In the genomic region with DNA sequence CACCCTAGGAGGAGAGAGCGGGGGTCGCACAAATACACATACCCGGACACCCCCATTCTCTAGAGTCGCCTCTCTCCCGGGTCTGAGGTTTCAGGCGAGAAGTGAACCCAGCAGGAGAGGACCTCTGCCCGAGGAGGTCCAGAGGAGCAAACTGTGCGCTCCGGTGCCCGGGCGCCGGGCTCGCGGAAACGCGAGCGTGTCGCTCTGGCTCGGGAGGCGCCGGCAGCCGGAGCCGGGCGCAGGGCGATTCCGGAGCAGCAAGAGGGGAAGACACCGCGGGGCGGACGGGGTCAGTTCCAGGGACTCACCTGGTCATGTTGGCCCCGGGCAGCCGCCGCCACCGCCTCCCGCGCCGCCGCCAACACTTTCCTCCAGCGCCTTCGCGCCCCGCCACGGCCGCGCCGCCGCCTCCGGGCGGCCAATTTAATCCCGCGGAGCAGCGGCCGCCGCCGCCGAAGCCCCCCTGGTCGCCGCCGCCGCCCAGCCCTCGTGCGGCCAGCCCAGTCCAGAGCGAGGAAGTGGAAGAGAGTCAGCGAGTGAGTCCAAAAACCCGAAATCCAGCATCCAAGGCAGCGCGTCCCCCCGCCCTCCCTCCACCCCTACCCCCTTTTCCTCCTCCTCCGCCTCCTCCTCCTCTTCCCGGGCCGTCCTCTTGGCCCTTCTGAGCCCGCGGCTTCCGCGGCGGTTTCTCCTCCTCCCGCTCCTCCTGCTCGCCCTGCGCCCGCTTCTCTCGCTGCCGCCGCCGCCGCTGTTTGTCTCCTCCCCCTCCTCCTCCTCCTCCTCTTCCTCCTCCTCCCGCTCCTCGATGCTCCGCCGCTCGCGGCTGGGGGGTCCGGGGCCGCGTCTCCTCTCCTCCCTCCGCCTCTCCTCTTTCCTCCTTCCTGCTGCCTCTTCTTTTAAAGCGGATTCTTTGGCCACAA, we compare ENCODE assay signal across 8 cellular contexts.
DNase-seq lines count a peak whose midpoint lies in the region; ATAC-seq, FAIRE-seq and TF ChIP-seq lines count a peak whose summit lies in the region.

No MANE protein-coding gene starts in this region.

- H3K36me3 ChIP-seq in endothelial cell of umbilical vein (ENCODE audit: control insufficient read depth in 2 of 2, extremely low read depth in 1 of 2, insufficient read depth in 2 of 2, low read length in 2 of 2) = no peaks in the 10 kb centered on the region
- H3K36me3 ChIP-seq in thymus (ENCODE audit: control insufficient read depth, insufficient read depth) = no peaks in the 10 kb centered on the region
- H3K36me3 ChIP-seq in OCI-LY7 (ENCODE audit: insufficient read depth, low read length) = no peaks in the 10 kb centered on the region

- CTCF ChIA-PET in AG04450 (lab: Charles Lee) = no interaction called here
- CTCF ChIA-PET in endothelial cell of umbilical vein (lab: Charles Lee) = interaction anchor here (0.8 to 1.0 kb wide), 3 partner anchors 12 to 1014 kb away, joined by 3 to 4 read pairs (median 3); no protein-coding TSS in a partner anchor
- CTCF ChIA-PET in OCI-LY7 (lab: Charles Lee; ENCODE audit: unreplicated experiment) = no interaction called here

- H3K4me2 ChIP-seq in endothelial cell of umbilical vein (ENCODE audit: insufficient read depth, low read length) (peak overlapping the region; percentile 54), OCI-LY7 (ENCODE audit: low read length) (no peak overlapping the region)

- no peak for FAIRE-seq in endothelial cell of umbilical vein (lab: Jason Lieb, UNC)

- H3K27ac ChIP-seq in AG04450 (ENCODE audit: low read depth, low read length) (no peak overlapping the region), endothelial cell of umbilical vein (ENCODE audit: insufficient read depth, low read depth, low read length) (no peak overlapping the region), thymus (ENCODE audit: low read depth) (no peak overlapping the region), OCI-LY7 (ENCODE audit: low read depth, low read length, poor library complexity, severe bottlenecking) (no peak overlapping the region)

- H3K4me1 Mint-ChIP-seq in T-helper 17 cell (peaks cover 11% of the 10 kb centered on the region), mesothelial cell of epicardium (peaks cover 63% of the 10 kb centered on the region)

- POLR2A ChIA-PET in AG04450 (lab: Yijun Ruan, JAX) = no interaction called here
- POLR2A ChIA-PET in endothelial cell of umbilical vein (lab: Charles Lee) = no interaction called here
- POLR2A ChIA-PET in OCI-LY7 (lab: Charles Lee) = no interaction called here

- TF ChIP-seq CTCF in AG04450 (IDR thresholded peaks at IDR 0.05; ENCODE audit: low read depth, low read length) (no peak), endothelial cell of umbilical vein (IDR thresholded peaks at IDR 0.05; ENCODE audit: extremely low read depth in 1 of 2, insufficient read depth in 1 of 2, low read depth in 1 of 2, low read length in 2 of 2) (no peak), mesothelial cell of epicardium (IDR thresholded peaks at IDR 0.05; ENCODE audit: unreplicated experiment) (no peak), OCI-LY7 (conservative IDR thresholded peaks at IDR 0.05; ENCODE audit: low read length) (no peak)

- TF ChIP-seq POLR2A in endothelial cell of umbilical vein (IDR thresholded peaks at IDR 0.05; ENCODE audit: low read depth, low read length) = no peak

- WGBS in thymus = under 1% methylated on average over 96 of the region's 96 CpGs

- H3K36me3 Mint-ChIP-seq in T-helper 17 cell (ENCODE audit: low read depth) (no peaks in the 10 kb centered on the region), mesothelial cell of epicardium (no peaks in the 10 kb centered on the region)

- DNase-seq in AG04450 (ENCODE audit: low read depth, low spot score) (no peak), T-helper 17 cell (no peak), endothelial cell of umbilical vein (ENCODE audit: low read depth, low spot score) (peak; percentile 21), mesothelial cell of epicardium (ENCODE audit: low spot score in 2 of 2, unreplicated experiment in 2 of 2) (peak in 1 of 2 experiments; percentile 70), OCI-LY7 (ENCODE audit: low spot score) (no peak), HuH-7 (ENCODE audit: low spot score) (no peak)

- H4K20me1 ChIP-seq in endothelial cell of umbilical vein (replicated peaks; ENCODE audit: control insufficient read depth, extremely low read depth, insufficient read depth, low read length) = no peaks in the 10 kb centered on the region
- no peaks in the 10 kb centered on the region for H4K20me1 ChIP-seq in OCI-LY7 (ENCODE audit: insufficient read depth, low read length)

- intact Hi-C loops in endothelial cell of umbilical vein (cut with micrococcal nuclease) (loop anchor here (1.0 to 10.0 kb wide), 4 partner anchors 370 to 1287 kb away; partner anchors contain the start of gene DMAC1), OCI-LY7 (cut with micrococcal nuclease; ENCODE audit: unreplicated experiment) (no loop called here)

- H3K27me3 ChIP-seq in AG04450 (ENCODE audit: control insufficient read depth, insufficient read depth, low read length) = peaks cover 14% of the 10 kb centered on the region
- peaks cover 13 to 22% of the 10 kb centered on the region in 2 experiments for H3K27me3 ChIP-seq in endothelial cell of umbilical vein (ENCODE audit: control insufficient read depth in 2 of 2, insufficient read depth in 2 of 2, low read length in 2 of 2)
- peaks cover 3% of the 10 kb centered on the region for H3K27me3 ChIP-seq in thymus (ENCODE audit: control insufficient read depth, insufficient read depth)

- no peaks in the 10 kb centered on the region for H3K9me1 ChIP-seq in endothelial cell of umbilical vein (replicated peaks; ENCODE audit: control insufficient read depth, extremely low read depth, insufficient read depth, low read length)

- H3K27ac Mint-ChIP-seq in T-helper 17 cell = no peak overlapping the region
- peak overlapping the region; percentile 75 for H3K27ac Mint-ChIP-seq in mesothelial cell of epicardium

- peaks cover 4% of the 10 kb centered on the region for H3K4me1 ChIP-seq in endothelial cell of umbilical vein (ENCODE audit: control insufficient read depth, extremely low read depth, insufficient read depth, low read length)
- peaks cover 4% of the 10 kb centered on the region for H3K4me1 ChIP-seq in thymus (ENCODE audit: control insufficient read depth, insufficient read depth, low read length)
- no peaks in the 10 kb centered on the region for H3K4me1 ChIP-seq in OCI-LY7 (ENCODE audit: insufficient read depth, low read length, poor library complexity, severe bottlenecking)

- H3K79me2 ChIP-seq in endothelial cell of umbilical vein (ENCODE audit: control insufficient read depth, insufficient read depth, low read length) (no peaks in the 10 kb centered on the region), OCI-LY7 (ENCODE audit: insufficient read depth, low read depth, low read length) (no peaks in the 10 kb centered on the region)

- H3K9me2 ChIP-seq in OCI-LY7 (ENCODE audit: insufficient read depth, low read length) = no peaks in the 10 kb centered on the region

- BruUV-seq in endothelial cell of umbilical vein (replicated peaks; lab: Mats Ljungman, UMichigan) (no TSS peak), OCI-LY7 (replicated peaks; lab: Mats Ljungman, UMichigan) (no TSS peak)

- H3K9me3 ChIP-seq in AG04450 (ENCODE audit: control insufficient read depth, insufficient read depth, low read length) = no peaks in the 10 kb centered on the region
- H3K9me3 ChIP-seq in T-helper 17 cell (ENCODE audit: control insufficient read depth, low read length, poor library complexity, severe bottlenecking) = no peaks in the 10 kb centered on the region
- no peaks in the 10 kb centered on the region for H3K9me3 ChIP-seq in endothelial cell of umbilical vein (replicated peaks; ENCODE audit: control insufficient read depth, insufficient read depth, low read length)
- H3K9me3 ChIP-seq in thymus (ENCODE audit: control insufficient read depth) = no peaks in the 10 kb centered on the region
- H3K9me3 ChIP-seq in OCI-LY7 (ENCODE audit: low read length) = no peaks in the 10 kb centered on the region

- H3K4me3 ChIP-seq in AG04450 (ENCODE audit: low read depth, low read length) (peak overlapping the region; percentile 45), endothelial cell of umbilical vein (replicated peaks in 1 of 3; ENCODE audit: insufficient read depth in 1 of 3, low read depth in 1 of 3, low read length in 3 of 3) (peak overlapping the region; percentile 52 to 62 (median 59)), thymus (ENCODE audit: low read length) (peak overlapping the region; percentile 70), OCI-LY7 (ENCODE audit: low read depth, low read length, poor library complexity, severe bottlenecking) (no peak overlapping the region)

- H3K9me3 Mint-ChIP-seq in mesothelial cell of epicardium = no peaks in the 10 kb centered on the region

- ATAC-seq in GM19372 (IDR thresholded peaks at IDR 0.05; ENCODE audit: low read depth, unreplicated experiment) = peak; percentile 53
- peak; percentile 20 for ATAC-seq in T-helper 17 cell

- peak overlapping the region; percentile 18 for H3K9ac ChIP-seq in endothelial cell of umbilical vein (replicated peaks; ENCODE audit: extremely low read depth, insufficient read depth, low read length)

- dilution Hi-C loops in endothelial cell of umbilical vein (cut with MboI; ENCODE audit: extremely low pct_ligation_motif_present, low sequenced_read_pairs) = no loop called here

- peak overlapping the region; percentile 41 for H2AFZ ChIP-seq in endothelial cell of umbilical vein (ENCODE audit: low read depth, low read length)
- H2AFZ ChIP-seq in OCI-LY7 (ENCODE audit: low read length) = no peak overlapping the region

- H3K4me3 Mint-ChIP-seq in T-helper 17 cell (peak overlapping the region; percentile 75), mesothelial cell of epicardium (peak overlapping the region; percentile 90)

- H3K27me3 Mint-ChIP-seq in T-helper 17 cell (peaks cover 70% of the 10 kb centered on the region), mesothelial cell of epicardium (ENCODE audit: low read depth) (peaks cover 13% of the 10 kb centered on the region)

TF ChIP-seq in endothelial cell of umbilical vein, 7 proteins besides CTCF, POLR2A, EP300 and RAD21:
- TF ChIP-seq EZH2 (IDR thresholded peaks at IDR 0.05; ENCODE audit: borderline replicate concordance, low read depth, low read length, severe bottlenecking) (no peak), MYC (IDR thresholded peaks at IDR 0.05; ENCODE audit: low read depth, low read length) (no peak), GATA2 (IDR thresholded peaks at IDR 0.05; ENCODE audit: insufficient read depth, insufficient read length, low read depth, low read length) (no peak), FOS (IDR thresholded peaks at IDR 0.05; ENCODE audit: borderline replicate concordance, insufficient read depth, low read length) (no peak), POLR2AphosphoS5 (IDR thresholded peaks at IDR 0.05; ENCODE audit: insufficient read depth, low read depth, low read length) (no peak), MAX (IDR thresholded peaks at IDR 0.05; ENCODE audit: insufficient read depth, insufficient read length) (no peak)
TF ChIP-seq in endothelial cell of umbilical vein: peak in this region for 0.
